ENCODE assay signal across 8 cellular contexts in the genomic region with DNA sequence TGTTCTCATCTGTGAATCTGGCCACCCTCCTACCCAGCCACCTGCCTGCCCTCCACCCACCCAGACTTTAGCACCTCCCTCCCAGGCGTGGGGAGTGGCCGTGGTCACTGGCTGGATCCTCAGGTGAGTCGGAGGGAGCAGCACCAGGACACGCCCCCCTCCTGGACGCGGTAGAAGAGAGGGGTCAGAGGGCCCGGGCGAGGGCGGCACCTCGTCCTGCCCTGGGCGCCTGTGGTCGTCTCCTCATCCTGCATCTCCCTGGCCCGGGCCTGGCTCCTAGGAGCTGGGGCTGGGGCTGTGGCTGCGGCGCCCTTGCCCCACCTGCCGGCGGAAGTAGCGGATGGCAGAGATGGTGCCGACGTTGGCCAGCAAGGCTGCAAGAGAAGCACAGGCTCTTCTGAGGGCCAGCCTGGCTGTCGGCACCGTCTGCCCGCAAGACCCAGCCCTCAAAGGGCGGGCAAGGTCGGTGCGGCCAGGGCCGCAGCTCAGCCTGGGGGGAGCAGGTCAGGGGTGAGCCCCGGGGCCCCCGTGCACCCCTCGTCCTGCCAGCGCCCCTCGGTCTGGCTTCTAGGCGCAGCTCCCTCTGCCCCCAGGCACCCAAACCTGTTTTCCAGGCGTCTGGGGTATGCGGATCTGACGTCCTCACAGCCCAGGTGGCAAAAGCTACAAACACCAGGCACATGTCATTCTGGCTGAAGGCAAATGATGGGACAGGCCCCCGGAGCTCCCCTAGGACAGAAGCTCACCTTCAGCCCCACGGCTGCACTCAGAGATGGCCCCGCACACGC. TPM values are rescaled to one million over a fixed set of nuclear protein-coding genes. Genes with fewer than 3 reads are reported as not detected.
DNase-seq lines count a peak whose midpoint lies in the region; ATAC-seq and TF ChIP-seq lines count a peak whose summit lies in the region.

No MANE protein-coding gene starts in this region.

- no peak overlapping the region for H3K4me3 ChIP-seq in cardiac muscle cell
- no peak overlapping the region for H3K4me3 ChIP-seq in KMS-11 (IDR thresholded peaks at IDR 0.05; ENCODE audit: insufficient read depth, low read depth, low read length)
- H3K4me3 ChIP-seq in SU-DHL-6 (ENCODE audit: insufficient read depth, low read length, poor library complexity, severe bottlenecking) = no peak overlapping the region

- H3K36me3 ChIP-seq in cardiac muscle cell (no peaks in the 10 kb centered on the region), KMS-11 (ENCODE audit: insufficient read depth) (no peaks in the 10 kb centered on the region), SU-DHL-6 (ENCODE audit: low read length) (no peaks in the 10 kb centered on the region)

- no peak overlapping the region; the same call in 1 of the 2 replicates for H3K9ac ChIP-seq in KMS-11
- H3K9ac ChIP-seq in SU-DHL-6 (ENCODE audit: low read length) = no peak overlapping the region

- peak overlapping the region; percentile 93 for H2AFZ ChIP-seq in KMS-11 (ENCODE audit: low read depth)
- no peak overlapping the region for H2AFZ ChIP-seq in SU-DHL-6 (ENCODE audit: low read depth, low read length, severe bottlenecking)

- no peak for ATAC-seq in HG02623 (IDR thresholded peaks at IDR 0.05; ENCODE audit: unreplicated experiment)

- TF ChIP-seq CTCF in cardiac muscle cell (IDR thresholded peaks at IDR 0.05; ENCODE audit: low read depth, low read length) (peak; percentile 59), KMS-11 (conservative IDR thresholded peaks at IDR 0.05; ENCODE audit: low read depth, low read length) (peak; percentile 74), SU-DHL-6 (IDR thresholded peaks at IDR 0.05; ENCODE audit: insufficient read depth, low read length, poor library complexity, severe bottlenecking) (peak; percentile 36)

- no peaks in the 10 kb centered on the region for H3K9me2 ChIP-seq in SU-DHL-6 (replicated peaks; ENCODE audit: insufficient read depth, low read length)

- H3K4me2 ChIP-seq in KMS-11 (peak overlapping the region; percentile 95), SU-DHL-6 (ENCODE audit: low read depth, low read length, poor library complexity, severe bottlenecking) (peak overlapping the region; percentile 17)

- intact Hi-C loops in cardiac septum (cut with DNase I) = no loop called here

- no peaks in the 10 kb centered on the region for H3F3A ChIP-seq in SU-DHL-6 (ENCODE audit: insufficient read depth)

- H3K4me1 ChIP-seq in cardiac muscle cell (ENCODE audit: low read depth) = peaks cover 3% of the 10 kb centered on the region
- H3K4me1 ChIP-seq in KMS-11 (ENCODE audit: low read depth, poor library complexity, severe bottlenecking) = peaks cover 13% of the 10 kb centered on the region

- H3K27ac ChIP-seq in cardiac muscle cell (no peak overlapping the region), KMS-11 (no peak overlapping the region), SU-DHL-6 (ENCODE audit: low read depth, low read length) (no peak overlapping the region)

- peaks cover 46% of the 10 kb centered on the region for H3K27me3 ChIP-seq in cardiac muscle cell
- peaks cover 49% of the 10 kb centered on the region for H3K27me3 ChIP-seq in KMS-11 (ENCODE audit: insufficient read depth, low read depth)
- H3K27me3 ChIP-seq in SU-DHL-6 (ENCODE audit: low read length) = no peaks in the 10 kb centered on the region

- H4K20me1 ChIP-seq in KMS-11 (ENCODE audit: insufficient read depth) = no peaks in the 10 kb centered on the region
- no peaks in the 10 kb centered on the region for H4K20me1 ChIP-seq in SU-DHL-6 (ENCODE audit: low read depth, low read length)

- H3K9me3 ChIP-seq in cardiac muscle cell (ENCODE audit: low read depth) (no peaks in the 10 kb centered on the region), SU-DHL-6 (ENCODE audit: insufficient read depth, low read length) (no peaks in the 10 kb centered on the region)

- H3K79me2 ChIP-seq in KMS-11 (ENCODE audit: insufficient read depth, low read depth) = no peaks in the 10 kb centered on the region
- no peaks in the 10 kb centered on the region for H3K79me2 ChIP-seq in SU-DHL-6 (ENCODE audit: insufficient read depth, low read length)

- DNase-seq in cardiac muscle cell (ENCODE audit: low read depth in 1 of 2, low spot score in 1 of 2) (peak; percentile 64 to 77), cardiac septum (ENCODE audit: low spot score) (no peak), astrocyte of the hippocampus (ENCODE audit: low read depth, low spot score) (peak; percentile 70), islet precursor cell (peak; percentile 94)
- peak; percentile 59 to 63 for DNase-seq in stimulated activated CD4-positive, alpha-beta T cell treated with anti-CD3 and anti-CD28 coated beads, Interleukin-4, amount 100 ng/mL, for 4 hours

RNA-seq across cellular contexts. Expression of a gene that starts 5.8 kb away (rescaled TPM):
- 0.49 and 1.0 TPM in 2 replicates for total RNA-seq in cardiac muscle cell
- 0.71 and 0.77 TPM in 2 replicates for polyA plus RNA-seq in cardiac muscle cell
- total RNA-seq in cardiac septum = 50.1 TPM

RNA-seq across cellular contexts. Expression of a gene that starts 9.8 kb away (rescaled TPM):
- total RNA-seq in cardiac muscle cell (0.36 TPM in 1 of 2 replicates, not detected in the other), cardiac septum (not detected)
- 0.60 TPM in 2 replicates for polyA plus RNA-seq in cardiac muscle cell

RNA-seq across cellular contexts. Expression of a gene that starts 15.7 kb away (rescaled TPM):
- total RNA-seq in cardiac muscle cell = 16.2 and 42.9 TPM in 2 replicates
- polyA plus RNA-seq in cardiac muscle cell = 31.5 and 40.6 TPM in 2 replicates
- 4.8 TPM for total RNA-seq in cardiac septum

RNA-seq across cellular contexts. Expression of a gene that starts 17.0 kb away (rescaled TPM):
- total RNA-seq in cardiac muscle cell (98.2 and 119 TPM in 2 replicates), cardiac septum (39.0 TPM)
- 95.4 and 122 TPM in 2 replicates for polyA plus RNA-seq in cardiac muscle cell

RNA-seq across cellular contexts. Expression of a gene that starts 23.8 kb away (rescaled TPM):
- 54.4 and 89.4 TPM in 2 replicates for total RNA-seq in cardiac muscle cell
- polyA plus RNA-seq in cardiac muscle cell = 45.7 and 83.6 TPM in 2 replicates
- 56.5 TPM for total RNA-seq in cardiac septum

Comparison
In these comparisons a context has a peak if more than half of its experiments do, and no peak if none do; other contexts are left out.
1. RNA of a gene that starts 5.8 kb away (total RNA-seq): 50.1 TPM in cardiac septum (single experiment); 0.49 to 1.0 TPM in cardiac muscle cell; every median in the first group is over 10 times any median in the second.
2. Peak in every context shown above with its lines, with median percentiles within 50 percentile points of each other: CTCF ChIP-seq.